In the genomic region with DNA sequence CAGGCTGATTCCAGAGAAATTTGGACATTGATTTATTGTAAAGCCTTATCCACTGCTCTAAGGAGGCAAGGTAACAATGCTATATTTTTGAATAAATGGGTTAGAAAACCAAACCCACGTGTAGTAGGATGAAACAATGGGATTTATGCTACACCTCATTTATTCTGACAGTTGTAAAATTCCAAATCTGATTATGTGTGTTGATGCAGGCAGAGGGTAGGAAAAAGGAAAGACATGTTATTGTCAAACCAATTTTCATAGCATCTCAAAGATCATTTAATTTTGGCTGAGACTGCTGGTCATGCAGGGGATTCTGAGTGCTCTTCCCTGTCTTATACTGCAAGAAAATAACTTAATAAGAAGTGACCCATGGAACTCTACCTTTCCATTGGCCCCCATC, we compare ENCODE assay signal across 29 cellular contexts.
A peak's percentile ranks its signal among the peaks of the same experiment; 100 is the strongest.
DNase-seq lines count a peak whose midpoint lies in the region; ATAC-seq and TF ChIP-seq lines count a peak whose summit lies in the region.
"Had no signal": no experiment of that assay in that cellular context is flagged by ENCODE, and none has a peak within 500 bp of the region (broad histone marks: within the 10 kb centered on the region; RNA-seq: fewer than 3 reads in every experiment).

No MANE protein-coding gene starts in this region.

- H3K9ac ChIP-seq in SK-N-SH, result no peak overlapping the region
- H3K9ac ChIP-seq: BLaER1; BLaER1 treated with 17β-estradiol and CSF1 and Interleukin-3, amounts not matched to agents 10 nM and 100 nM had no signal

- DNase-seq in SK-N-SH, result no peak
- peak; percentile 86 for DNase-seq in SK-N-DZ (ENCODE audit: low spot score)
- no peak for DNase-seq in NCI-H146 treated with DMSO at 0.1 percent for 48 hours (lab: John Stamatoyannopoulos, UW; ENCODE audit: unreplicated experiment)
- DNase-seq: 8988T; ACHN; AML-193; BE2C; C1 segment of cervical spinal cord; Caco-2; Calu3; CD4-positive, alpha-beta memory T cell; CD4-positive, alpha-beta T cell; CD4-positive, CD25-positive, alpha-beta regulatory T cell; CD8-positive, alpha-beta memory T cell; CD8-positive, alpha-beta T cell; COR-L47; DMS 273 treated with DMSO at 0.1 percent for 48 hours; DMS153; DMS53; DMS79; DMS79 treated with DMSO at 0.1 percent for 48 hours; DND-41; EL had no signal

- H3K27me3 ChIP-seq in SK-N-SH (ENCODE audit: insufficient read depth), result no peaks in the 10 kb centered on the region
- H3K27me3 ChIP-seq: BE2C; BLaER1; BLaER1 treated with 17β-estradiol and CSF1 and Interleukin-3, amounts not matched to agents 10 nM and 100 nM had no signal

- 3% methylated on average over 1 of the region's 1 CpG for WGBS in SK-N-SH (ENCODE audit: low lambda C conversion rate)

- CTCF ChIA-PET in SK-N-SH (lab: Yijun Ruan, JAX), result no interaction called here

- no peak overlapping the region for H3K4me3 ChIP-seq in SK-N-SH (ENCODE audit: low read depth in 2 of 2, low read length in 1 of 2)
- H3K4me3 ChIP-seq: A549; BLaER1; BLaER1 treated with 17β-estradiol and CSF1 and Interleukin-3, amounts not matched to agents 10 nM and 100 nM had no signal

- no peaks in the 10 kb centered on the region for H3K79me2 ChIP-seq in SK-N-SH (ENCODE audit: insufficient read depth)

- no peaks in the 10 kb centered on the region for H3K36me3 ChIP-seq in SK-N-SH (replicated peaks in 1 of 2; ENCODE audit: control insufficient read depth in 1 of 2, insufficient read depth in 2 of 2, low read length in 1 of 2)
- H3K36me3 ChIP-seq: BE2C; BLaER1; BLaER1 treated with 17β-estradiol and CSF1 and Interleukin-3, amounts not matched to agents 10 nM and 100 nM had no signal

- no peak for TF ChIP-seq RAD21 in SK-N-SH (IDR thresholded peaks at IDR 0.05; ENCODE audit: low read length)

- no peak overlapping the region for H3K27ac ChIP-seq in SK-N-SH (ENCODE audit: low read depth in 2 of 2, low read length in 1 of 2)
- H3K27ac ChIP-seq: 22Rv1; A549; BLaER1; BLaER1 treated with 17β-estradiol and CSF1 and Interleukin-3, amounts not matched to agents 10 nM and 100 nM; C4-2B had no signal

- H4K20me1 ChIP-seq in SK-N-SH (ENCODE audit: insufficient read depth), result no peaks in the 10 kb centered on the region
- H4K20me1 ChIP-seq: BLaER1; BLaER1 treated with 17β-estradiol and CSF1 and Interleukin-3, amounts not matched to agents 10 nM and 100 nM had no signal

- H3K4me1 ChIP-seq in SK-N-SH (ENCODE audit: control insufficient read depth in 1 of 2, insufficient read depth in 2 of 2, low read depth in 1 of 2, low read length in 1 of 2), result peaks cover 0 to 3% of the 10 kb centered on the region in 2 experiments; a peak in 2 of 4 replicates
- H3K4me1 ChIP-seq: A549; BLaER1; BLaER1 treated with 17β-estradiol and CSF1 and Interleukin-3, amounts not matched to agents 10 nM and 100 nM; Caco-2 had no signal

- no peak overlapping the region for H3K4me2 ChIP-seq in SK-N-SH
- H3K4me2 ChIP-seq: A549; BLaER1; BLaER1 treated with 17β-estradiol and CSF1 and Interleukin-3, amounts not matched to agents 10 nM and 100 nM had no signal

- TF ChIP-seq EP300 in SK-N-SH (IDR thresholded peaks at IDR 0.05; ENCODE audit: borderline replicate concordance in 1 of 2, low read depth in 1 of 2, low read length in 1 of 2), result no peak

- H3K9me2 ChIP-seq in SK-N-SH, result no peaks in the 10 kb centered on the region

- peak; percentile 61; the same call in 2 of the 3 replicates for ATAC-seq in SK-N-SH treated with all-trans-retinoic acid at 6 μM for 48 hours
- ATAC-seq: A549; CD8-positive, alpha-beta T cell had no signal

- POLR2A ChIA-PET in SK-N-SH (lab: Yijun Ruan, JAX), result no interaction called here

- H3F3A ChIP-seq in SK-N-SH (replicated peaks; ENCODE audit: insufficient read depth), result no peaks in the 10 kb centered on the region

- no peaks in the 10 kb centered on the region for H3K9me3 ChIP-seq in SK-N-SH
- H3K9me3 ChIP-seq: A549; BE2C; BLaER1; BLaER1 treated with 17β-estradiol and CSF1 and Interleukin-3, amounts not matched to agents 10 nM and 100 nM; Caco-2 had no signal

- H2AFZ ChIP-seq in SK-N-SH (ENCODE audit: low read depth), result no peak overlapping the region

- TF ChIP-seq CTCF in SK-N-SH (IDR thresholded peaks at IDR 0.05), result no peak

TF ChIP-seq in SK-N-SH treated with all-trans-retinoic acid at 6 μM for 48 hours, 23 proteins besides CTCF, POLR2A, EP300 and RAD21 (continues in another document):
- TF ChIP-seq ZFP3 (CRISPR knock-in tag; IDR thresholded peaks at IDR 0.05), result no peak
- no peak for TF ChIP-seq TCF4 (CRISPR knock-in tag; IDR thresholded peaks at IDR 0.05; ENCODE audit: borderline replicate concordance)
- TF ChIP-seq OSR1 (CRISPR knock-in tag; IDR thresholded peaks at IDR 0.05), result no peak
- TF ChIP-seq, protein P1, sequence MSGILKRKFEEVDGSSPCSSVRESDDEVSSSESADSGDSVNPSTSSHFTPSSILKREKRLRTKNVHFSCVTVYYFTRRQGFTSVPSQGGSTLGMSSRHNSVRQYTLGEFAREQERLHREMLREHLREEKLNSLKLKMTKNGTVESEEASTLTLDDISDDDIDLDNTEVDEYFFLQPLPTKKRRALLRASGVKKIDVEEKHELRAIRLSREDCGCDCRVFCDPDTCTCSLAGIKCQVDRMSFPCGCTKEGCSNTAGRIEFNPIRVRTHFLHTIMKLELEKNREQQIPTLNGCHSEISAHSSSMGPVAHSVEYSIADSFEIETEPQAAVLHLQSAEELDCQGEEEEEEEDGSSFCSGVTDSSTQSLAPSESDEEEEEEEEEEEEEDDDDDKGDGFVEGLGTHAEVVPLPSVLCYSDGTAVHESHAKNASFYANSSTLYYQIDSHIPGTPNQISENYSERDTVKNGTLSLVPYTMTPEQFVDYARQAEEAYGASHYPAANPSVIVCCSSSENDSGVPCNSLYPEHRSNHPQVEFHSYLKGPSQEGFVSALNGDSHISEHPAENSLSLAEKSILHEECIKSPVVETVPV (CRISPR knock-in tag; IDR thresholded peaks at IDR 0.05), result no peak
- TF ChIP-seq ESRRG (CRISPR knock-in tag; IDR thresholded peaks at IDR 0.05), result no peak
- no peak for TF ChIP-seq ZNF565 (CRISPR knock-in tag; conservative IDR thresholded peaks at IDR 0.05; ENCODE audit: low read depth)
- TF ChIP-seq ISL1 (CRISPR knock-in tag; IDR thresholded peaks at IDR 0.05), result peak; percentile 52
- TF ChIP-seq, protein P2, sequence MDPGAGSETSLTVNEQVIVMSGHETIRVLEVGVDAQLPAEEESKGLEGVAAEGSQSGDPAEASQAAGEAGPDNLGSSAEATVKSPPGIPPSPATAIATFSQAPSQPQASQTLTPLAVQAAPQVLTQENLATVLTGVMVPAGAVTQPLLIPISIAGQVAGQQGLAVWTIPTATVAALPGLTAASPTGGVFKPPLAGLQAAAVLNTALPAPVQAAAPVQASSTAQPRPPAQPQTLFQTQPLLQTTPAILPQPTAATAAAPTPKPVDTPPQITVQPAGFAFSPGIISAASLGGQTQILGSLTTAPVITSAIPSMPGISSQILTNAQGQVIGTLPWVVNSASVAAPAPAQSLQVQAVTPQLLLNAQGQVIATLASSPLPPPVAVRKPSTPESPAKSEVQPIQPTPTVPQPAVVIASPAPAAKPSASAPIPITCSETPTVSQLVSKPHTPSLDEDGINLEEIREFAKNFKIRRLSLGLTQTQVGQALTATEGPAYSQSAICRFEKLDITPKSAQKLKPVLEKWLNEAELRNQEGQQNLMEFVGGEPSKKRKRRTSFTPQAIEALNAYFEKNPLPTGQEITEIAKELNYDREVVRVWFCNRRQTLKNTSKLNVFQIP (CRISPR knock-in tag; IDR thresholded peaks at IDR 0.05; ENCODE audit: borderline replicate concordance, low read depth), result no peak
- TF ChIP-seq RARB (CRISPR knock-in tag; IDR thresholded peaks at IDR 0.05), result no peak
- TF ChIP-seq SNAI2 (CRISPR knock-in tag; IDR thresholded peaks at IDR 0.05), result no peak
- TF ChIP-seq ZC3H10 (CRISPR knock-in tag; IDR thresholded peaks at IDR 0.05), result peak; percentile 15; the same call in 1 of the 2 replicates

TF ChIP-seq in SK-N-SH, 30 proteins besides CTCF, POLR2A, EP300 and RAD21 (continues in another document):
- no peak for TF ChIP-seq SIN3A (IDR thresholded peaks at IDR 0.05; ENCODE audit: borderline replicate concordance, low read depth, low read length)
- no peak for TF ChIP-seq RCOR1 (IDR thresholded peaks at IDR 0.05; ENCODE audit: low read length)
- TF ChIP-seq, protein P3, sequence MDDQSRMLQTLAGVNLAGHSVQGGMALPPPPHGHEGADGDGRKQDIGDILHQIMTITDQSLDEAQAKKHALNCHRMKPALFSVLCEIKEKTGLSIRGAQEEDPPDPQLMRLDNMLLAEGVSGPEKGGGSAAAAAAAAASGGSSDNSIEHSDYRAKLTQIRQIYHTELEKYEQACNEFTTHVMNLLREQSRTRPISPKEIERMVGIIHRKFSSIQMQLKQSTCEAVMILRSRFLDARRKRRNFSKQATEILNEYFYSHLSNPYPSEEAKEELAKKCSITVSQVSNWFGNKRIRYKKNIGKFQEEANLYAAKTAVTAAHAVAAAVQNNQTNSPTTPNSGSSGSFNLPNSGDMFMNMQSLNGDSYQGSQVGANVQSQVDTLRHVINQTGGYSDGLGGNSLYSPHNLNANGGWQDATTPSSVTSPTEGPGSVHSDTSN (IDR thresholded peaks at IDR 0.05), result no peak
- TF ChIP-seq, protein P4, sequence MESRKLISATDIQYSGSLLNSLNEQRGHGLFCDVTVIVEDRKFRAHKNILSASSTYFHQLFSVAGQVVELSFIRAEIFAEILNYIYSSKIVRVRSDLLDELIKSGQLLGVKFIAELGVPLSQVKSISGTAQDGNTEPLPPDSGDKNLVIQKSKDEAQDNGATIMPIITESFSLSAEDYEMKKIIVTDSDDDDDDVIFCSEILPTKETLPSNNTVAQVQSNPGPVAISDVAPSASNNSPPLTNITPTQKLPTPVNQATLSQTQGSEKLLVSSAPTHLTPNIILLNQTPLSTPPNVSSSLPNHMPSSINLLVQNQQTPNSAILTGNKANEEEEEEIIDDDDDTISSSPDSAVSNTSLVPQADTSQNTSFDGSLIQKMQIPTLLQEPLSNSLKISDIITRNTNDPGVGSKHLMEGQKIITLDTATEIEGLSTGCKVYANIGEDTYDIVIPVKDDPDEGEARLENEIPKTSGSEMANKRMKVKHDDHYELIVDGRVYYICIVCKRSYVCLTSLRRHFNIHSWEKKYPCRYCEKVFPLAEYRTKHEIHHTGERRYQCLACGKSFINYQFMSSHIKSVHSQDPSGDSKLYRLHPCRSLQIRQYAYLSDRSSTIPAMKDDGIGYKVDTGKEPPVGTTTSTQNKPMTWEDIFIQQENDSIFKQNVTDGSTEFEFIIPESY (IDR thresholded peaks at IDR 0.05; ENCODE audit: borderline replicate concordance, low read depth), result no peak
- TF ChIP-seq, protein P5, sequence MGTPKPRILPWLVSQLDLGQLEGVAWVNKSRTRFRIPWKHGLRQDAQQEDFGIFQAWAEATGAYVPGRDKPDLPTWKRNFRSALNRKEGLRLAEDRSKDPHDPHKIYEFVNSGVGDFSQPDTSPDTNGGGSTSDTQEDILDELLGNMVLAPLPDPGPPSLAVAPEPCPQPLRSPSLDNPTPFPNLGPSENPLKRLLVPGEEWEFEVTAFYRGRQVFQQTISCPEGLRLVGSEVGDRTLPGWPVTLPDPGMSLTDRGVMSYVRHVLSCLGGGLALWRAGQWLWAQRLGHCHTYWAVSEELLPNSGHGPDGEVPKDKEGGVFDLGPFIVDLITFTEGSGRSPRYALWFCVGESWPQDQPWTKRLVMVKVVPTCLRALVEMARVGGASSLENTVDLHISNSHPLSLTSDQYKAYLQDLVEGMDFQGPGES (IDR thresholded peaks at IDR 0.05; ENCODE audit: low read depth, low read length), result no peak
- TF ChIP-seq GABPA (IDR thresholded peaks at IDR 0.05; ENCODE audit: low read depth), result no peak
